ENCODE assay signal across 1 cellular context in genomic region chr5:172006378-172007152, GRCh38.
TF ChIP-seq lines count a peak whose summit lies in the region.

TSS of gene FBXW11 (minus strand) at chr5:172006638. CDS start at chr5:172006502, 136 bp downstream.

TF ChIP-seq in HepG2, 621 proteins besides CTCF, POLR2A, EP300 and RAD21 (continued from another document and continues in another):
- peak; percentile 43; the same call in 1 of the 2 replicates for TF ChIP-seq HINFP (CRISPR knock-in tag; IDR thresholded peaks at IDR 0.05; ENCODE audit: low read depth)
- peak; percentile 86; the same call in 1 of the 2 replicates for TF ChIP-seq ZBTB8A (CRISPR knock-in tag; IDR thresholded peaks at IDR 0.05; ENCODE audit: borderline replicate concordance, low read depth)
- peak; percentile 95 for TF ChIP-seq ZBTB2 (CRISPR knock-in tag; IDR thresholded peaks at IDR 0.05; ENCODE audit: low read depth)
- no peak for TF ChIP-seq ZNF781 (CRISPR knock-in tag; IDR thresholded peaks at IDR 0.05; ENCODE audit: borderline replicate concordance, not compliant biosample characterization)
- TF ChIP-seq ZNF614 (CRISPR knock-in tag; IDR thresholded peaks at IDR 0.05; ENCODE audit: borderline replicate concordance): peak; percentile 36; the same call in 1 of the 2 replicates
- peak; percentile 68; the same call in 1 of the 2 replicates for TF ChIP-seq YEATS2 (CRISPR knock-in tag; IDR thresholded peaks at IDR 0.05; ENCODE audit: borderline replicate concordance)
- TF ChIP-seq HES4 (CRISPR knock-in tag; IDR thresholded peaks at IDR 0.05; ENCODE audit: borderline replicate concordance): peak; percentile 33; the same call in 1 of the 2 replicates
- TF ChIP-seq RBFOX2 (IDR thresholded peaks at IDR 0.05; ENCODE audit: low read depth, low read length): peak; percentile 89
- peak; percentile 93 for TF ChIP-seq IRF2 (CRISPR knock-in tag; IDR thresholded peaks at IDR 0.05)
- TF ChIP-seq ATF7 (IDR thresholded peaks at IDR 0.05): no peak
- 0 out of 2 replicates have a peak, but pooled peaks have one; percentile 2 for TF ChIP-seq ATF7 (CRISPR knock-in tag; IDR thresholded peaks at IDR 0.05)
- no peak for TF ChIP-seq ZNF12 (CRISPR knock-in tag; IDR thresholded peaks at IDR 0.05)
- TF ChIP-seq PHF21A (CRISPR knock-in tag; IDR thresholded peaks at IDR 0.05): peak; percentile 70
- TF ChIP-seq RFXANK (CRISPR knock-in tag; IDR thresholded peaks at IDR 0.05): no peak
- TF ChIP-seq NFKB2 (CRISPR knock-in tag; IDR thresholded peaks at IDR 0.05; ENCODE audit: borderline replicate concordance): peak; percentile 66; the same call in 1 of the 2 replicates
- no peak for TF ChIP-seq FOSL1 (CRISPR knock-in tag; IDR thresholded peaks at IDR 0.05; ENCODE audit: borderline replicate concordance)
- TF ChIP-seq ZNF34 (CRISPR knock-in tag; IDR thresholded peaks at IDR 0.05; ENCODE audit: borderline replicate concordance): peak; percentile 62; the same call in 1 of the 2 replicates
- peak; percentile 70; the same call in 1 of the 2 replicates for TF ChIP-seq ZSCAN21 (CRISPR knock-in tag; IDR thresholded peaks at IDR 0.05; ENCODE audit: borderline replicate concordance)
- peak; percentile 54 for TF ChIP-seq ZMAT3 (CRISPR knock-in tag; conservative IDR thresholded peaks at IDR 0.05)
- peak; percentile 73 for TF ChIP-seq POGZ (CRISPR knock-in tag; IDR thresholded peaks at IDR 0.05)
- TF ChIP-seq ELF3 (CRISPR knock-in tag; IDR thresholded peaks at IDR 0.05): peak; percentile 64
- TF ChIP-seq HOXA9 (CRISPR knock-in tag; IDR thresholded peaks at IDR 0.05; ENCODE audit: borderline replicate concordance): 0 out of 2 replicates have a peak, but pooled peaks have one; percentile 49
- peak; percentile 21; the same call in 1 of the 2 replicates for TF ChIP-seq MEIS2 (CRISPR knock-in tag; IDR thresholded peaks at IDR 0.05)
- peak; percentile 28; the same call in 1 of the 2 replicates for TF ChIP-seq ZNF792 (CRISPR knock-in tag; IDR thresholded peaks at IDR 0.05)
- no peak; the same call in 1 of the 2 replicates for TF ChIP-seq MNT (IDR thresholded peaks at IDR 0.05)
- peak; percentile 31; the same call in 1 of the 2 replicates for TF ChIP-seq AHR (CRISPR knock-in tag; IDR thresholded peaks at IDR 0.05)
- TF ChIP-seq DBP (CRISPR knock-in tag; IDR thresholded peaks at IDR 0.05; ENCODE audit: not compliant biosample characterization): no peak
- peak; percentile 80; the same call in 1 of the 2 replicates for TF ChIP-seq ZNF567 (CRISPR knock-in tag; IDR thresholded peaks at IDR 0.05; ENCODE audit: borderline replicate concordance)
- 0 out of 2 replicates have a peak, but pooled peaks have one; percentile 22 for TF ChIP-seq ZFP1 (CRISPR knock-in tag; IDR thresholded peaks at IDR 0.05)
- TF ChIP-seq ZNF766 (CRISPR knock-in tag; IDR thresholded peaks at IDR 0.05; ENCODE audit: borderline replicate concordance): no peak
- peak; percentile 99 for TF ChIP-seq NR2C2 (CRISPR knock-in tag; IDR thresholded peaks at IDR 0.05; ENCODE audit: borderline replicate concordance)
- peak; percentile 37; the same call in 1 of the 2 replicates for TF ChIP-seq REPIN1 (CRISPR knock-in tag; IDR thresholded peaks at IDR 0.05; ENCODE audit: borderline replicate concordance, low read depth)
- TF ChIP-seq SP2 (CRISPR knock-in tag; IDR thresholded peaks at IDR 0.05): peak; percentile 65
- peak; percentile 74; the same call in 1 of the 2 replicates for TF ChIP-seq YEATS4 (CRISPR knock-in tag; IDR thresholded peaks at IDR 0.05; ENCODE audit: borderline replicate concordance)
- 0 out of 2 replicates have a peak, but pooled peaks have one; percentile 58 for TF ChIP-seq DNMT1 (CRISPR knock-in tag; IDR thresholded peaks at IDR 0.05)
- peak; percentile 68; the same call in 1 of the 2 replicates for TF ChIP-seq ZNF747 (CRISPR knock-in tag; IDR thresholded peaks at IDR 0.05; ENCODE audit: borderline replicate concordance)
- peak; percentile 37; the same call in 1 of the 2 replicates for TF ChIP-seq FOXA3 (CRISPR knock-in tag; IDR thresholded peaks at IDR 0.05)
- TF ChIP-seq ZBTB3 (CRISPR knock-in tag; IDR thresholded peaks at IDR 0.05; ENCODE audit: borderline replicate concordance, low read depth): 0 out of 2 replicates have a peak, but pooled peaks have one; percentile 14
- TF ChIP-seq HOXA5 (CRISPR knock-in tag; IDR thresholded peaks at IDR 0.05): no peak; the same call in 1 of the 2 replicates
- peak; percentile 74 for TF ChIP-seq KDM5A (IDR thresholded peaks at IDR 0.05; ENCODE audit: borderline replicate concordance, low read length)
- TF ChIP-seq NFAT5 (CRISPR knock-in tag; IDR thresholded peaks at IDR 0.05): no peak; the same call in 1 of the 2 replicates
- no peak for TF ChIP-seq ZC3H4 (CRISPR knock-in tag; IDR thresholded peaks at IDR 0.05; ENCODE audit: borderline replicate concordance)
- peak; percentile 92; the same call in 1 of the 2 replicates for TF ChIP-seq ZFYVE20 (CRISPR knock-in tag; IDR thresholded peaks at IDR 0.05; ENCODE audit: borderline replicate concordance, low read depth)
- TF ChIP-seq ZNF10 (CRISPR knock-in tag; IDR thresholded peaks at IDR 0.05; ENCODE audit: borderline replicate concordance, low read depth): no peak
- 0 out of 2 replicates have a peak, but pooled peaks have one; percentile 26 for TF ChIP-seq FOXP4 (CRISPR knock-in tag; IDR thresholded peaks at IDR 0.05)
- TF ChIP-seq ZNF691 (CRISPR knock-in tag; IDR thresholded peaks at IDR 0.05; ENCODE audit: borderline replicate concordance, low read depth): peak; percentile 65; the same call in 1 of the 2 replicates
- TF ChIP-seq SRF (IDR thresholded peaks at IDR 0.05; ENCODE audit: low read depth, low read length): 0 out of 2 replicates have a peak, but pooled peaks have one; percentile 30
- TF ChIP-seq ZFP82 (CRISPR knock-in tag; IDR thresholded peaks at IDR 0.05; ENCODE audit: borderline replicate concordance): peak; percentile 71; the same call in 1 of the 2 replicates
- TF ChIP-seq POLR2AphosphoS2 (IDR thresholded peaks at IDR 0.05; ENCODE audit: low read depth, low read length): no peak
